ENCODE assay signal across 11 cellular contexts in the genomic region with DNA sequence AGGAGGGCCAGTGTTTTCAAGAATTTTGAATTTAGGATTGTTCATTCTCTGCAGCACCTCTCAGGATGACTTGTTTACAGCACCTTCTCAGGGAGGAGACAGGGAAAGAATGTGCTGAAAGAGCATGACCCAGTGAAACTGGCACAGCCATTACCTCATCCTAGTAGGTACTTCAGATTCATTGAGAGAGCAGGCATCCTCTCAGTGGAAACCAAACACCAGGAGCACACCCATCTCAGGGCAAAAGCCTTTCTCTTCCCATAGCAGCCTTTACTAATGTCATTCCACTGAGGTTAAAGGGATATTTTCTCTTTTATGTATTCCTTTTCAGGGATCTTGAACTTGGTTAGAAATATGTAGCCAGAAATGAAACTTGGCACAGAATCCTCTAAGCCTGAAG. TPM values are rescaled to one million over a fixed set of nuclear protein-coding genes. Genes with fewer than 3 reads are reported as not detected.
A peak's percentile ranks its signal among the peaks of the same experiment; 100 is the strongest.
DNase-seq lines count a peak whose midpoint lies in the region; ATAC-seq and TF ChIP-seq lines count a peak whose summit lies in the region.
"Had no signal": no experiment of that assay in that cellular context is flagged by ENCODE, and none has a peak within 500 bp of the region (broad histone marks: within the 10 kb centered on the region; RNA-seq: fewer than 3 reads in every experiment).

No MANE protein-coding gene starts in this region.

- no peaks in the 10 kb centered on the region for H3K9me2 ChIP-seq in hepatocyte (replicated peaks; ENCODE audit: insufficient read depth)

- DNase-seq in BJ (ENCODE audit: low read depth) (peak; percentile 19), NCI-H1694 treated with DMSO at 0.1 percent for 48 hours (lab: John Stamatoyannopoulos, UW) (peak; percentile 36), SHP77 treated with DMSO at 0.1 percent for 48 hours (lab: John Stamatoyannopoulos, UW) (peak; percentile 79), hepatocyte (ENCODE audit: low spot score) (no peak), AG08395 (ENCODE audit: low spot score) (no peak), NCI-H82 treated with DMSO at 0.1 percent for 48 hours (lab: John Stamatoyannopoulos, UW; ENCODE audit: unreplicated experiment) (no peak), left colon (no peak)
- DNase-seq: activated CD4-positive, alpha-beta T cell treated with anti-CD3 and anti-CD28 coated beads for 36 hours; MG63; stimulated activated CD4-positive, alpha-beta T cell treated with anti-CD3 and anti-CD28 coated beads, Interleukin-4, amount 100 ng/mL, for 1 hour had no signal

- ATAC-seq in GM21447 (IDR thresholded peaks at IDR 0.05; ENCODE audit: unreplicated experiment) (no peak), left colon (no peak)
- ATAC-seq: activated CD4-positive, alpha-beta T cell treated with anti-CD3 and anti-CD28 coated beads for 36 hours had no signal

- peak overlapping the region; percentile 2 for H3K4me2 ChIP-seq in hepatocyte

- intact Hi-C loops in left colon (cut with DNase I, micrococcal nuclease), result no loop called here

- H3K27ac ChIP-seq in hepatocyte, result no peak overlapping the region

- CTCF ChIA-PET in BJ (lab: Yijun Ruan, JAX), result interaction anchor here (1.2 to 6.3 kb wide), 6 partner anchors 8 to 129 kb away, joined by 3 to 108 read pairs (median 6); no protein-coding TSS in a partner anchor

- H3K9me3 ChIP-seq in hepatocyte (ENCODE audit: low read depth), result no peaks in the 10 kb centered on the region
- H3K9me3 ChIP-seq: MG63 had no signal

- H3K27me3 ChIP-seq in BJ (ENCODE audit: control insufficient read depth, insufficient read depth, low read length) (no peaks in the 10 kb centered on the region), hepatocyte (peaks cover 3% of the 10 kb centered on the region)
- H3K27me3 ChIP-seq: MG63 had no signal

- H2AFZ ChIP-seq in hepatocyte, result no peak overlapping the region

- H3K4me3 ChIP-seq in BJ (ENCODE audit: low read depth, low read length) (no peak overlapping the region), hepatocyte (no peak overlapping the region)
- H3K4me3 ChIP-seq: MG63 had no signal

- H3K79me2 ChIP-seq in hepatocyte, result no peaks in the 10 kb centered on the region

- no peaks in the 10 kb centered on the region for H3K4me1 ChIP-seq in hepatocyte (ENCODE audit: insufficient read depth)

- H4K20me1 ChIP-seq in hepatocyte (ENCODE audit: insufficient read depth, poor library complexity, severe bottlenecking), result no peaks in the 10 kb centered on the region

- H3K36me3 ChIP-seq in BJ (ENCODE audit: control insufficient read depth, insufficient read depth, low read length) (no peaks in the 10 kb centered on the region), hepatocyte (replicated peaks; ENCODE audit: insufficient read depth, low read depth) (no peaks in the 10 kb centered on the region)
- H3K36me3 ChIP-seq: MG63 had no signal

- POLR2A ChIA-PET in BJ (lab: Charles Lee), result no interaction called here

- TF ChIP-seq CTCF in BJ (IDR thresholded peaks at IDR 0.05; ENCODE audit: insufficient read depth, low read depth, low read length), result no peak
- TF ChIP-seq CTCF in hepatocyte (IDR thresholded peaks at IDR 0.05; ENCODE audit: poor library complexity), result no peak

RNA-seq across cellular contexts. Expression of a gene that starts 2.6 kb away (rescaled TPM):
- 3.5 and 3.7 TPM in 2 replicates for polyA plus RNA-seq in BJ (2011; rRNA removed)
- polyA minus RNA-seq in BJ (2011; rRNA and poly(A)+ RNA removed), result 7.3 and 10.5 TPM in 2 replicates
- total RNA-seq in hepatocyte, result 5.8 and 7.2 TPM in 2 replicates
- polyA plus RNA-seq in hepatocyte, result 4.6 and 5.8 TPM in 2 replicates
- total RNA-seq in left colon, result 1 to 10 TPM; 1.6 to 2.1 TPM

Comparison
In these comparisons a context has a peak if more than half of its experiments do, and no peak if none do; other contexts are left out.
1. DNase-seq: peak in BJ (single experiment), NCI-H1694 treated with DMSO at 0.1 percent for 48 hours (single experiment) and SHP77 treated with DMSO at 0.1 percent for 48 hours (single experiment); none in hepatocyte (single experiment), AG08395 (single experiment), NCI-H82 treated with DMSO at 0.1 percent for 48 hours (single experiment) and left colon (0 of 2).